ENCODE assay signal across 1 cellular context in genomic region chr22:29029202-29030000, GRCh38.
TF ChIP-seq lines count a peak whose summit lies in the region.

No MANE protein-coding gene starts in this region.

TF ChIP-seq in endothelial cell of umbilical vein, 7 proteins besides CTCF, POLR2A, EP300 and RAD21:
- no peak for TF ChIP-seq JUN (IDR thresholded peaks at IDR 0.05; ENCODE audit: borderline replicate concordance, insufficient read depth, insufficient read length, low read depth)
- TF ChIP-seq MYC (IDR thresholded peaks at IDR 0.05; ENCODE audit: low read depth, low read length): no peak
- TF ChIP-seq MAX (IDR thresholded peaks at IDR 0.05; ENCODE audit: insufficient read depth, insufficient read length): no peak
- TF ChIP-seq FOS (IDR thresholded peaks at IDR 0.05; ENCODE audit: borderline replicate concordance, insufficient read depth, low read length): no peak
- TF ChIP-seq EZH2 (IDR thresholded peaks at IDR 0.05; ENCODE audit: borderline replicate concordance, low read depth, low read length, severe bottlenecking): no peak
- no peak for TF ChIP-seq GATA2 (IDR thresholded peaks at IDR 0.05; ENCODE audit: insufficient read depth, insufficient read length, low read depth, low read length)
- TF ChIP-seq POLR2AphosphoS5 (IDR thresholded peaks at IDR 0.05; ENCODE audit: insufficient read depth, low read depth, low read length): no peak
